Comparison of ENCODE assay signal across 8 cellular contexts in genomic region chr6:43924222-43924702, GRCh38.
DNase-seq lines count a peak whose midpoint lies in the region; ATAC-seq and TF ChIP-seq lines count a peak whose summit lies in the region.

No MANE protein-coding gene starts in this region.

- H3K79me2 ChIP-seq in PC-9 (ENCODE audit: low read depth) = no peaks in the 10 kb centered on the region

- no TSS peak for BruUV-seq in PC-9 (replicated peaks; lab: Mats Ljungman, UMichigan)

- TF ChIP-seq CTCF in PC-9 (conservative IDR thresholded peaks at IDR 0.05) = no peak
- TF ChIP-seq CTCF in omental fat pad (IDR thresholded peaks at IDR 0.05) = no peak
- TF ChIP-seq CTCF in tibial nerve (IDR thresholded peaks at IDR 0.05) = no peak

- TF ChIP-seq EP300 in tibial nerve (IDR thresholded peaks at IDR 0.05) = no peak

- POLR2A ChIA-PET in PC-9 (lab: Charles Lee; ENCODE audit: unreplicated experiment) = no interaction called here

- H3K36me3 ChIP-seq in PC-9 (ENCODE audit: low read depth) (no peaks in the 10 kb centered on the region), tibial nerve (no peaks in the 10 kb centered on the region)

- H3K4me1 ChIP-seq in PC-9 (replicated peaks; ENCODE audit: insufficient read depth) (peaks cover 57% of the 10 kb centered on the region), tibial nerve (peaks cover 0 to 20% (median 9%) of the 10 kb centered on the region in 4 donors)

- peak; percentile 14 for ATAC-seq in omental fat pad (ENCODE audit: low FRiP score)
- no peak for ATAC-seq in GM21717 (IDR thresholded peaks at IDR 0.05; ENCODE audit: unreplicated experiment)

- H4K20me1 ChIP-seq in PC-9 (ENCODE audit: insufficient read depth) = no peaks in the 10 kb centered on the region

- no peaks in the 10 kb centered on the region for H3K9me2 ChIP-seq in PC-9 (ENCODE audit: insufficient read depth)

- H3K9me3 ChIP-seq in PC-9 (ENCODE audit: insufficient read depth, low read depth) (no peaks in the 10 kb centered on the region), tibial nerve (no peaks in the 10 kb centered on the region)

- CTCF ChIA-PET in PC-9 (lab: Charles Lee) = no interaction called here

- peak overlapping the region; percentile 53; the same call in 1 of the 2 replicates for H3K27ac ChIP-seq in PC-9
- no peak overlapping the region for H3K27ac ChIP-seq in tibial nerve

- peaks cover 45% of the 10 kb centered on the region for H3F3A ChIP-seq in PC-9 (ENCODE audit: insufficient read depth, low read depth)

- peak overlapping the region; percentile 35; the same call in 1 of the 2 replicates for H3K4me2 ChIP-seq in PC-9

- H3K27me3 ChIP-seq in PC-9 (ENCODE audit: insufficient read depth, low read depth) (no peaks in the 10 kb centered on the region), tibial nerve (no peaks in the 10 kb centered on the region)

- H2AFZ ChIP-seq in PC-9 = no peak overlapping the region

- intact Hi-C loops in PC-9 (cut with micrococcal nuclease; ENCODE audit: unreplicated experiment) = no loop called here

- DNase-seq in GDM1 (lab: John Stamatoyannopoulos, UW) = peak; percentile 75
- no peak for DNase-seq in PC-9
- DNase-seq in activated gamma-delta T cell treated with Interleukin-2 at 50 U/mL for 16 hours = peak; percentile 55
- no peak for DNase-seq in omental fat pad (ENCODE audit: low spot score)
- no peak for DNase-seq in DMS53 treated with DMSO at 0.1 percent for 48 hours (lab: John Stamatoyannopoulos, UW; ENCODE audit: unreplicated experiment)
- DNase-seq in NCI-H1048 (lab: John Stamatoyannopoulos, UW) = no peak
- no peak for DNase-seq in tibial nerve (ENCODE audit: low spot score in 2 of 2)

- WGBS in tibial nerve, 2 donors = 39 to 43% methylated on average over 11 of the region's 12 CpGs

- H3K4me3 ChIP-seq in PC-9 (no peak overlapping the region), tibial nerve (no peak overlapping the region)

- no peak for TF ChIP-seq POLR2A in tibial nerve (IDR thresholded peaks at IDR 0.05)

Comparison
In these comparisons a context has a peak if more than half of its experiments do, and no peak if none do; other contexts are left out.
1. DNase-seq: peak in GDM1 (single experiment) and activated gamma-delta T cell treated with Interleukin-2 at 50 U/mL for 16 hours (single experiment); none in PC-9 (0 of 2), omental fat pad (single experiment), DMS53 treated with DMSO at 0.1 percent for 48 hours (single experiment), NCI-H1048 (single experiment) and tibial nerve (0 of 2).